ENCODE assay signal across 20 cellular contexts in genomic region chr4:71680706-71681105, GRCh38.
"Had no signal": no experiment of that assay in that cellular context is flagged by ENCODE, and none has a peak within 500 bp of the region (broad histone marks: within the 10 kb centered on the region; RNA-seq: fewer than 3 reads in every experiment).

No MANE protein-coding gene starts in this region.

- H3K9me3 ChIP-seq: ascending aorta, gastrocnemius medialis, left lung, neutrophil, tibial artery had no signal

- ATAC-seq: activated CD8-positive, alpha-beta T cell treated with anti-CD3 and anti-CD28 coated beads for 36 hours; activated naive CD8-positive, alpha-beta T cell treated with anti-CD3 and anti-CD28 coated beads, Interleukin-2, amount 50 U/mL, for 24 hours; gastrocnemius medialis; left lung; natural killer cell treated with Interleukin-12 subunit alpha and Interleukin-12 subunit beta and Interleukin-15 and Interleukin-18, amount 100 ng/mL, for 72 hours had no signal

- H3K27ac ChIP-seq: ascending aorta, epithelial cell of prostate, gastrocnemius medialis, left lung, neutrophil, tibial artery had no signal

- H3K4me1 ChIP-seq: gastrocnemius medialis, left lung, tibial artery had no signal

- DNase-seq: activated CD4-positive, alpha-beta T cell treated with anti-CD3 and anti-CD28 coated beads, Interleukin-2, amount 10 ng/mL, durations not matched to agents 24 days and 14 days; activated CD8-positive, alpha-beta T cell treated with anti-CD3 and anti-CD28 coated beads for 36 hours; activated naive CD4-positive, alpha-beta T cell treated with anti-CD3 and anti-CD28 coated beads for 36 hours; activated naive CD8-positive, alpha-beta T cell treated with anti-CD3 and anti-CD28 coated beads, Interleukin-2, amount 50 U/mL, for 24 hours; activated T-cell treated with anti-CD3 and anti-CD28 coated beads, Interleukin-2, amount 50 U/mL, for 24 hours; gastrocnemius medialis; head of caudate nucleus; left lung; posterior cingulate gyrus; retina; stimulated activated CD4-positive, alpha-beta T cell treated with anti-CD3 and anti-CD28 coated beads, Interleukin-12 subunit alpha, Interleukin-12 subunit beta, amount 100 ng/mL, for 4 hours; stimulated activated CD4-positive, alpha-beta T cell treated with anti-CD3 and anti-CD28 coated beads, Interleukin-1b, Interleukin-23, amount 100 ng/mL, for 48 hours; stimulated activated CD8-positive, alpha-beta memory T cell treated with anti-CD3 and anti-CD28 coated beads, Interleukin-4, amount 100 ng/mL, for 48 hours; stimulated activated naive CD4-positive, alpha-beta T cell; substantia nigra; tibial artery had no signal

- H3K4me3 ChIP-seq: ascending aorta, gastrocnemius medialis, left lung, tibial artery had no signal

- H3K36me3 ChIP-seq: ascending aorta, gastrocnemius medialis, left lung, neutrophil, tibial artery had no signal

- H3K27me3 ChIP-seq: ascending aorta, gastrocnemius medialis, left lung, neutrophil, tibial artery had no signal
